9 cellular contexts compared by ENCODE assay signal in genomic region chr4:15702941-15703403, GRCh38. TPM values are rescaled to one million over a fixed set of nuclear protein-coding genes. Genes with fewer than 3 reads are reported as not detected.
A peak's percentile ranks its signal among the peaks of the same experiment; 100 is the strongest.
DNase-seq lines count a peak whose midpoint lies in the region; ATAC-seq and TF ChIP-seq lines count a peak whose summit lies in the region.
"Had no signal": no experiment of that assay in that cellular context is flagged by ENCODE, and none has a peak within 500 bp of the region (broad histone marks: within the 10 kb centered on the region; RNA-seq: fewer than 3 reads in every experiment).

Gene BST1, plus strand, starts transcription at chr4:15703065. Its CDS starts 80 bp downstream, at chr4:15703145.

- peak within 1 kb of the TSS; percentile 81 for H3K4me2 ChIP-seq in fibroblast of lung (ENCODE audit: extremely low read depth, insufficient read depth, low read length)

- peak within 1 kb of the TSS; percentile 49 to 81 (median 56) for H3K4me3 ChIP-seq in breast epithelium
- peak within 1 kb of the TSS; percentile 50 to 64 (median 57) for H3K4me3 ChIP-seq in fibroblast of lung (replicated peaks in 1 of 4; ENCODE audit: control extremely low read depth in 1 of 4, insufficient read depth in 1 of 4, low read depth in 3 of 4, low read length in 4 of 4)

- H3K36me3 ChIP-seq in breast epithelium = no peaks in the 10 kb centered on the region
- no peaks in the 10 kb centered on the region for H3K36me3 ChIP-seq in fibroblast of lung (ENCODE audit: control insufficient read depth, insufficient read depth, low read length)

- H3K27ac Mint-ChIP-seq in MCF 10A (ENCODE audit: low read depth, unreplicated experiment) (no peak within 1 kb of the TSS), natural killer cell (peak within 1 kb of the TSS in 1 of 2 donors; percentile 44)

- no TSS peak for BruUV-seq in MCF 10A (replicated peaks; lab: Mats Ljungman, UMichigan)

- H3K4me1 Mint-ChIP-seq in MCF 10A (ENCODE audit: insufficient read depth, unreplicated experiment) = peaks cover 8% of the 10 kb centered on the region
- H3K4me1 Mint-ChIP-seq in natural killer cell = peaks cover 11 to 19% of the 10 kb centered on the region in 2 donors

- H3K4me1 ChIP-seq in breast epithelium = no peaks in the 10 kb centered on the region
- peaks cover 2% of the 10 kb centered on the region for H3K4me1 ChIP-seq in fibroblast of lung (ENCODE audit: control insufficient read depth, extremely low read depth, insufficient read depth, low read length)

- TF ChIP-seq CTCF in breast epithelium (IDR thresholded peaks at IDR 0.05) (no peak), MCF 10A (IDR thresholded peaks at IDR 0.05; ENCODE audit: unreplicated experiment) (no peak), fibroblast of lung (conservative IDR thresholded peaks at IDR 0.05 in 1 of 2, IDR thresholded peaks at IDR 0.05 in 1 of 2; ENCODE audit: low read depth in 1 of 2, low read length in 2 of 2) (no peak), natural killer cell (IDR thresholded peaks at IDR 0.05) (no peak), subcutaneous adipose tissue (IDR thresholded peaks at IDR 0.05; ENCODE audit: low read depth) (no peak)

- DNase-seq in breast epithelium (ENCODE audit: low spot score in 2 of 2) (peak in 1 of 2 donors; percentile 56), MCF 10A (ENCODE audit: unreplicated experiment) (no peak), NCI-H226 (peak; percentile 16), activated T-helper 1 cell treated with Interleukin-2 at 50 U/mL for 16 hours (ENCODE audit: low read depth) (peak; percentile 22), fibroblast of lung (ENCODE audit: low read depth in 2 of 2) (peak; percentile 52 to 70), natural killer cell (peak; percentile 32)

- TF ChIP-seq POLR2A in breast epithelium (IDR thresholded peaks at IDR 0.05) = no peak

- H3K27me3 Mint-ChIP-seq in MCF 10A (ENCODE audit: insufficient read depth, unreplicated experiment) (no peaks in the 10 kb centered on the region), natural killer cell (ENCODE audit: low read depth in 2 of 2) (peaks cover 10 to 24% of the 10 kb centered on the region in 2 donors)

- H3K9ac ChIP-seq in fibroblast of lung (ENCODE audit: insufficient read depth, low read length) = peak within 1 kb of the TSS; percentile 48

- H3K27ac ChIP-seq in breast epithelium = peak within 1 kb of the TSS in 1 of 2 donors; percentile 72
- no peak within 1 kb of the TSS for H3K27ac ChIP-seq in fibroblast of lung (ENCODE audit: insufficient read depth, low read length)
- H3K27ac ChIP-seq: 22Rv1 had no signal

- POLR2A ChIA-PET in MCF 10A (lab: Yijun Ruan, JAX) = interaction anchor here (1.7 kb wide), 1 partner anchor 14 kb away, joined by 4 read pairs; no protein-coding TSS in a partner anchor

- peaks cover 11% of the 10 kb centered on the region for H3K9me3 Mint-ChIP-seq in MCF 10A (ENCODE audit: unreplicated experiment)
- H3K9me3 Mint-ChIP-seq in natural killer cell = no peaks in the 10 kb centered on the region

- H3K9me3 ChIP-seq in breast epithelium (no peaks in the 10 kb centered on the region), fibroblast of lung (ENCODE audit: control insufficient read depth, insufficient read depth, low read depth, low read length) (no peaks in the 10 kb centered on the region)

- H3K27me3 ChIP-seq in breast epithelium (no peaks in the 10 kb centered on the region), fibroblast of lung (ENCODE audit: control insufficient read depth, insufficient read depth, low read length) (no peaks in the 10 kb centered on the region)

- H3K36me3 Mint-ChIP-seq in MCF 10A (ENCODE audit: insufficient read depth, unreplicated experiment) = no peaks in the 10 kb centered on the region
- H3K36me3 Mint-ChIP-seq in natural killer cell = no peaks in the 10 kb centered on the region

- no peak within 1 kb of the TSS for H3K4me3 Mint-ChIP-seq in MCF 10A (ENCODE audit: unreplicated experiment)
- peak within 1 kb of the TSS; percentile 90 for H3K4me3 Mint-ChIP-seq in natural killer cell

- CTCF ChIA-PET in MCF 10A (lab: Yijun Ruan, JAX) = interaction anchor here (0.7 kb wide), 1 partner anchor 316 kb away, joined by 3 read pairs; no protein-coding TSS in a partner anchor

- H2AFZ ChIP-seq in fibroblast of lung (ENCODE audit: low read length) = peak within 1 kb of the TSS; percentile 84

- H4K20me1 ChIP-seq in fibroblast of lung (ENCODE audit: control insufficient read depth, extremely low read depth, insufficient read depth, low read length) = no peaks in the 10 kb centered on the region

- intact Hi-C loops in breast epithelium (cut with DNase I; ENCODE audit: low total_unique reads) = no loop called here
- intact Hi-C loops in MCF 10A (cut with micrococcal nuclease) = no loop called here
- intact Hi-C loops in natural killer cell (cut with micrococcal nuclease) = no loop called here

- ATAC-seq in natural killer cell (peak; percentile 85 to 87 (median 85)), HG02763 (IDR thresholded peaks at IDR 0.05; ENCODE audit: unreplicated experiment) (no peak)

- no peaks in the 10 kb centered on the region for H3K79me2 ChIP-seq in fibroblast of lung (ENCODE audit: control insufficient read depth, insufficient read depth, low read length)

RNA-seq across cellular contexts. Expression of gene BST1, which starts in this region (rescaled TPM):
- total RNA-seq in breast epithelium = 10 to 100 TPM in 1 of 3 donors, 1 to 10 TPM in 2; 6.4 to 16.6 (median 7.5) TPM
- total RNA-seq in MCF 10A (2022) = 0.93 and 1.1 TPM in 2 replicates
- 14.6 and 15.7 TPM in 2 replicates for total RNA-seq in fibroblast of lung
- 24.0 and 48.8 TPM in 2 replicates for polyA plus RNA-seq in fibroblast of lung
- 19.5 and 38.6 TPM in 2 replicates for polyA plus RNA-seq in fibroblast of lung (2012)
- 4.0 and 10.6 TPM in 2 replicates for polyA minus RNA-seq in fibroblast of lung (ENCODE audit: low replicate concordance)
- 1 to 10 TPM; 1.8 to 6.4 (median 2.2) TPM for total RNA-seq in natural killer cell
- 10 to 100 TPM in 3 of 4 donors, 1 to 10 TPM in 1; 7.7 to 34.0 (median 14.7) TPM for total RNA-seq in subcutaneous adipose tissue
